ENCODE assay signal across 9 cellular contexts in genomic region chr2:212548459-212548815, GRCh38. TPM values are rescaled to one million over a fixed set of nuclear protein-coding genes. Genes with fewer than 3 reads are reported as not detected.
DNase-seq lines count a peak whose midpoint lies in the region; ATAC-seq and TF ChIP-seq lines count a peak whose summit lies in the region.
"Had no signal": no experiment of that assay in that cellular context is flagged by ENCODE, and none has a peak within 500 bp of the region (broad histone marks: within the 10 kb centered on the region; RNA-seq: fewer than 3 reads in every experiment).

No MANE protein-coding gene starts in this region.

- no peak for TF ChIP-seq POLR2A in lower leg skin (IDR thresholded peaks at IDR 0.05)

- H3K36me3 ChIP-seq in OCI-LY3 (replicated peaks; ENCODE audit: low read depth, low read length): no peaks in the 10 kb centered on the region

- peaks cover 4% of the 10 kb centered on the region; the same call in 1 of the 2 replicates for H3K4me1 ChIP-seq in OCI-LY3 (ENCODE audit: low read length)

- H3K4me1 Mint-ChIP-seq in natural killer cell: no peaks in the 10 kb centered on the region

- intact Hi-C loops in lower leg skin (cut with DNase I; ENCODE audit: low total_unique reads) (no loop called here), natural killer cell (cut with micrococcal nuclease) (no loop called here)

- H3K27me3 ChIP-seq in OCI-LY3 (ENCODE audit: low read depth, low read length): no peaks in the 10 kb centered on the region

- H2AFZ ChIP-seq in OCI-LY3 (ENCODE audit: low read depth, low read length): no peak overlapping the region

- H3K4me2 ChIP-seq in OCI-LY3 (ENCODE audit: low read length): no peak overlapping the region

- no peaks in the 10 kb centered on the region for H3K36me3 Mint-ChIP-seq in natural killer cell

- peak; percentile 16 for DNase-seq in fibroblast of the conjunctiva (ENCODE audit: low read depth)
- DNase-seq in retina: peak; percentile 34
- no peak for DNase-seq in CD1c-positive myeloid dendritic cell (ENCODE audit: extremely low spot score)
- no peak for DNase-seq in lower leg skin (ENCODE audit: low spot score in 2 of 2)
- no peak for DNase-seq in natural killer cell
- DNase-seq in T1000 (lab: John Stamatoyannopoulos, UW): no peak

- no peaks in the 10 kb centered on the region for H3K9me3 ChIP-seq in OCI-LY3 (ENCODE audit: insufficient read depth, low read length)

- H3K27me3 Mint-ChIP-seq in natural killer cell (ENCODE audit: low read depth in 2 of 2): peaks cover 0 to 19% of the 10 kb centered on the region in 2 donors

- peak; percentile 50 for TF ChIP-seq CTCF in OCI-LY3 (IDR thresholded peaks at IDR 0.05; ENCODE audit: low read depth, low read length)
- no peak for TF ChIP-seq CTCF in lower leg skin (IDR thresholded peaks at IDR 0.05)
- no peak for TF ChIP-seq CTCF in natural killer cell (IDR thresholded peaks at IDR 0.05)

- ATAC-seq in GM19351 (IDR thresholded peaks at IDR 0.05; ENCODE audit: unreplicated experiment) (peak; percentile 43), natural killer cell (no peak)

- no peak overlapping the region for H3K4me3 Mint-ChIP-seq in natural killer cell

- H3K79me2 ChIP-seq in OCI-LY3 (ENCODE audit: low read length): no peaks in the 10 kb centered on the region

- H3K9me3 Mint-ChIP-seq in natural killer cell: no peaks in the 10 kb centered on the region

- no peak overlapping the region for H3K4me3 ChIP-seq in OCI-LY3 (ENCODE audit: low read length)
- no peak overlapping the region for H3K4me3 ChIP-seq in lower leg skin (ENCODE audit: low read depth, poor library complexity, severe bottlenecking)

- H3K27ac ChIP-seq in OCI-LY3 (ENCODE audit: low read length): no peak overlapping the region

- 18 to 27% methylated on average over 1 of the region's 1 CpG for WGBS in lower leg skin, 2 donors

- no peak overlapping the region for H3K27ac Mint-ChIP-seq in natural killer cell

- no peaks in the 10 kb centered on the region for H4K20me1 ChIP-seq in OCI-LY3 (ENCODE audit: insufficient read depth, low read length)

- no peak overlapping the region for H3K9ac ChIP-seq in OCI-LY3 (ENCODE audit: low read length)

RNA-seq across cellular contexts. Expression of gene ERBB4, which starts 9.8 kb away (rescaled TPM):
- 1 to 10 TPM in 1 of 4 donors, under 1 TPM in 3; 0.59 to 1.5 (median 0.83) TPM for total RNA-seq in lower leg skin
- total RNA-seq in natural killer cell: under 1 TPM in 1 of 3 donors, not detected in 2; 0.08 TPM
- total RNA-seq: mononuclear cell had no signal

Comparison
In these comparisons a context has a peak if more than half of its experiments do, and no peak if none do; other contexts are left out.
1. DNase-seq: peak in fibroblast of the conjunctiva (single experiment) and retina (single experiment); none in CD1c-positive myeloid dendritic cell (single experiment), lower leg skin (0 of 2), natural killer cell (single experiment) and T1000 (single experiment).